In the genomic region with DNA sequence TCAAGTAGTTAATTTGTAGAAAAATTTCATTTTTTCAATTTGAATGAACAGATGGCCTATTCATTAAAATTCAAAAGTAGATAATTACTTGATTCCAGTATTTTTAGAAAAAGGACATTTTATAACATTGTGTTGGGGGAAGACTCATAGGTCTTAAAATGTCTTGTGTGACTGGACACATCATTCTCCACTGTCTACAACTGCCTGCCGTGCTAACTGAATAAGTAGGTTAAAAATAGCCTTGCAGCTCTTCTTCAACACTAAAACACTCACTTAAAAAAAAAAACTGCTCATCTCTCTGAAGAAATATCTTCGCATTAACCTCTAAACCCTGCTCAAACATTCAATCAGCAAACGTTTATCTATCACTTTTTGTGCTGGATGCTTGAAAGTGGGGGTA, we compare ENCODE assay signal across 23 cellular contexts.
"Had no signal": no experiment of that assay in that cellular context is flagged by ENCODE, and none has a peak within 500 bp of the region (broad histone marks: within the 10 kb centered on the region; RNA-seq: fewer than 3 reads in every experiment).

No MANE protein-coding gene starts in this region.

- H3K36me3 ChIP-seq: left ventricle myocardium inferior, right lobe of liver, tibial nerve, upper lobe of right lung had no signal

- H3K4me1 ChIP-seq: right lobe of liver, testis, tibial nerve, upper lobe of right lung had no signal

- H3K27ac Mint-ChIP-seq: naive thymus-derived CD8-positive, alpha-beta T cell; stimulated activated naive B cell treated with anti-CD40 and anti-IgM and Interleukin-4, amounts not matched to agents 10 μg/mL and 1 μg/mL and 100 μg/mL, for 72 hours; stimulated activated naive CD8-positive, alpha-beta T cell treated with anti-CD3 and anti-CD28 coated beads, Interleukin-15, amount 100 ng/mL, for 72 hours had no signal

- H3K9me3 ChIP-seq: left ventricle myocardium inferior, right lobe of liver, testis, tibial nerve, upper lobe of right lung had no signal

- H3K4me2 ChIP-seq: hepatocyte had no signal

- H3K4me1 Mint-ChIP-seq: central memory CD8-positive, alpha-beta T cell; naive thymus-derived CD8-positive, alpha-beta T cell; neural crest cell; stimulated activated naive B cell treated with anti-CD40 and anti-IgM and Interleukin-4, amounts not matched to agents 10 μg/mL and 1 μg/mL and 100 μg/mL, for 72 hours; stimulated activated naive CD8-positive, alpha-beta T cell treated with anti-CD3 and anti-CD28 coated beads, Interleukin-15, amount 100 ng/mL, for 72 hours had no signal

- H3K36me3 Mint-ChIP-seq: naive thymus-derived CD8-positive, alpha-beta T cell; stimulated activated naive B cell treated with anti-CD40 and anti-IgM and Interleukin-4, amounts not matched to agents 10 μg/mL and 1 μg/mL and 100 μg/mL, for 72 hours had no signal

- H3K79me2 ChIP-seq: hepatocyte had no signal

- ATAC-seq: esophagus mucosa; naive thymus-derived CD8-positive, alpha-beta T cell; right lobe of liver; stimulated activated naive B cell treated with anti-CD40 and anti-IgM and Interleukin-4, amounts not matched to agents 10 μg/mL and 1 μg/mL and 100 μg/mL, for 72 hours; stimulated activated naive CD8-positive, alpha-beta T cell treated with anti-CD3 and anti-CD28 coated beads, Interleukin-15, amount 100 ng/mL, for 72 hours; upper lobe of right lung had no signal

- H3K4me3 ChIP-seq: dorsolateral prefrontal cortex, hepatocyte, left ventricle myocardium inferior, lung, right lobe of liver, skin epidermis, testis, tibial nerve, upper lobe of right lung had no signal

- H3K4me3 Mint-ChIP-seq: central memory CD8-positive, alpha-beta T cell; naive thymus-derived CD8-positive, alpha-beta T cell; neural crest cell; stimulated activated naive B cell treated with anti-CD40 and anti-IgM and Interleukin-4, amounts not matched to agents 10 μg/mL and 1 μg/mL and 100 μg/mL, for 72 hours; stimulated activated naive CD8-positive, alpha-beta T cell treated with anti-CD3 and anti-CD28 coated beads, Interleukin-15, amount 100 ng/mL, for 72 hours had no signal

- H3K27me3 ChIP-seq: dorsolateral prefrontal cortex, hepatocyte, right lobe of liver, testis, tibial nerve, upper lobe of right lung had no signal

- DNase-seq: cortex of kidney; dorsolateral prefrontal cortex; effector CD8-positive, alpha-beta T cell; head of caudate nucleus; kidney; left cardiac atrium; left ventricle myocardium inferior; mesendoderm; naive thymus-derived CD8-positive, alpha-beta T cell; right lobe of liver; stimulated activated CD4-positive, alpha-beta T cell treated with anti-CD3 and anti-CD28 coated beads, Interleukin-2, amount 100 ng/mL, for 24 hours; stimulated activated CD4-positive, alpha-beta T cell treated with anti-CD3 and anti-CD28 coated beads, Interleukin-4, amount 100 ng/mL, for 4 hours; stimulated activated naive B cell treated with anti-CD40 and anti-IgM and Interleukin-4, amounts not matched to agents 10 μg/mL and 1 μg/mL and 100 μg/mL, for 72 hours; stimulated activated naive CD8-positive, alpha-beta T cell treated with anti-CD3 and anti-CD28 coated beads, Interleukin-15, amount 100 ng/mL, for 72 hours; testis; upper lobe of right lung had no signal

- H3K27ac ChIP-seq: dorsolateral prefrontal cortex, hepatocyte, left ventricle myocardium inferior, right lobe of liver, skin epidermis, testis, tibial nerve, upper lobe of right lung had no signal

- H2AFZ ChIP-seq: hepatocyte had no signal

- H3K9me3 Mint-ChIP-seq: central memory CD8-positive, alpha-beta T cell; naive thymus-derived CD8-positive, alpha-beta T cell; neural crest cell; stimulated activated naive B cell treated with anti-CD40 and anti-IgM and Interleukin-4, amounts not matched to agents 10 μg/mL and 1 μg/mL and 100 μg/mL, for 72 hours; stimulated activated naive CD8-positive, alpha-beta T cell treated with anti-CD3 and anti-CD28 coated beads, Interleukin-15, amount 100 ng/mL, for 72 hours had no signal

- H3K27me3 Mint-ChIP-seq: stimulated activated naive B cell treated with anti-CD40 and anti-IgM and Interleukin-4, amounts not matched to agents 10 μg/mL and 1 μg/mL and 100 μg/mL, for 72 hours; stimulated activated naive CD8-positive, alpha-beta T cell treated with anti-CD3 and anti-CD28 coated beads, Interleukin-15, amount 100 ng/mL, for 72 hours had no signal
